In the genomic region with DNA sequence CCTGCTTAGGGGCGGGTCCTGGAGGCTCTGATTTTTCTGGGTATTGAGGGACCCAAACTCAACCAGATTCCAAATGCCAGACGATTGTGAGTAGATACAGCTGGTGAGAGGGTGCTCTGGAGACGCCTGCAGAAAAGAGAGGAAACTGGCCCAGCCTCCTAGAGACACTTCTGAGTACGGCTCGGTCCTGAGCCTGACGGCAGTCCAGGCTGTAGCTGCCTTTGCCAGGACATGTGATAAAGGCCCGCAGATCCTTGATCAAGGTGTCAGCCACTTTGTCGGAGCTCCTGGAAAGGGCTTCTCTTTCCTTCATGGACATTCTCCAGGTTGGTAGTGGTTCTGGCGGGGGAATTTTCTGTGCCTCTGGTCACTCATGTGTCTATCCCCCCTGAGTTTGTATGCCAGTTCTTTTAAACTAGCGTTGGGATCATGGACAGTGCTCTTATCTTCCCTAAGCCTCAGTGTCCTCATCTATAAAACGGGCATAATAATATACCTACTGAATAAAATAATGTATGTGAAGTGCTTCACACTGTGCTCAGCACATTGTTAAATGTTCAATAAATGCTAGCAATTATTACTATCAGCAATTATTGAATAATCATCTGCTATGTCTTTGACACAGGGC, we compare ENCODE assay signal across 12 cellular contexts. TPM values are rescaled to one million over a fixed set of nuclear protein-coding genes. Genes with fewer than 3 reads are reported as not detected.
DNase-seq lines count a peak whose midpoint lies in the region; ATAC-seq, FAIRE-seq and TF ChIP-seq lines count a peak whose summit lies in the region.
"Had no signal": no experiment of that assay in that cellular context is flagged by ENCODE, and none has a peak within 500 bp of the region (broad histone marks: within the 10 kb centered on the region; RNA-seq: fewer than 3 reads in every experiment).

No MANE protein-coding gene starts in this region.

- H3K36me3 ChIP-seq in HUES64 (ENCODE audit: insufficient read depth, low read length) (no peaks in the 10 kb centered on the region), bronchial epithelial cell (ENCODE audit: control insufficient read depth, insufficient read depth, low read length) (no peaks in the 10 kb centered on the region), skeletal muscle tissue (ENCODE audit: control insufficient read depth in 3 of 3, insufficient read depth in 3 of 3, low read length in 3 of 3) (no peaks in the 10 kb centered on the region), mucosa of descending colon (ENCODE audit: low read depth) (no peaks in the 10 kb centered on the region)
- H3K36me3 ChIP-seq: adrenal gland, HAP-1 had no signal

- H3K4me3 ChIP-seq in HUES64 (ENCODE audit: low read length) (peak overlapping the region; percentile 37), bronchial epithelial cell (ENCODE audit: low read depth, low read length) (peak overlapping the region; percentile 11), skeletal muscle tissue (ENCODE audit: low read length in 3 of 3) (peak overlapping the region; percentile 61 to 67 (median 64)), mucosa of descending colon (no peak overlapping the region)
- H3K4me3 ChIP-seq: HAP-1 had no signal

- H3K27me3 ChIP-seq in HUES64 (ENCODE audit: insufficient read depth, low read length) (0 out of 2 replicates have a peak, but pooled peaks cover 11% of the 10 kb centered on the region), bronchial epithelial cell (ENCODE audit: control insufficient read depth, insufficient read depth, low read length) (peaks cover 8% of the 10 kb centered on the region), skeletal muscle tissue (ENCODE audit: control insufficient read depth in 3 of 3, insufficient read depth in 3 of 3, low read length in 3 of 3) (peaks cover 3 to 33% (median 14%) of the 10 kb centered on the region in 3 donors)

- ATAC-seq in mucosa of descending colon = no peak

- H3K4me1 ChIP-seq in HUES64 (ENCODE audit: insufficient read depth, low read length) = peaks cover 13% of the 10 kb centered on the region
- peaks cover 3 to 6% (median 4%) of the 10 kb centered on the region in 3 donors for H3K4me1 ChIP-seq in skeletal muscle tissue (ENCODE audit: control insufficient read depth in 3 of 3, insufficient read depth in 3 of 3, low read length in 3 of 3)
- H3K4me1 ChIP-seq in mucosa of descending colon (ENCODE audit: low read depth) = no peaks in the 10 kb centered on the region
- H3K4me1 ChIP-seq: adrenal gland, HAP-1 had no signal

- no peak for FAIRE-seq in bronchial epithelial cell (lab: Jason Lieb, UNC)
- FAIRE-seq: endometrium had no signal

- DNase-seq in bronchial epithelial cell (ENCODE audit: low read depth) (no peak), iPS-NIHi7 (ENCODE audit: extremely low spot score) (peak; percentile 43), erythroblast (lab: John Stamatoyannopoulos, UW) (no peak), NCI-H1092 treated with DMSO at 0.1 percent for 48 hours (lab: John Stamatoyannopoulos, UW) (no peak), mucosa of descending colon (no peak)
- DNase-seq: activated CD8-positive, alpha-beta memory T cell treated with anti-CD3 and anti-CD28 coated beads for 24 hours; stimulated activated naive CD4-positive, alpha-beta T cell treated with Interleukin-2 at 50 U/mL for 16 hours had no signal

- H3K27ac ChIP-seq in HUES64 (ENCODE audit: low read depth, low read length) (no peak overlapping the region), skeletal muscle tissue (ENCODE audit: low read depth, low read length) (no peak overlapping the region)
- H3K27ac ChIP-seq: adrenal gland had no signal

- intact Hi-C loops in mucosa of descending colon (cut with DNase I, micrococcal nuclease) = no loop called here

- no peak for TF ChIP-seq POLR2A in erythroblast (IDR thresholded peaks at IDR 0.05; ENCODE audit: low read length)

- WGBS in HUES64 = 34% methylated on average over 10 of the region's 11 CpGs

- H3K9me3 ChIP-seq in HUES64 (ENCODE audit: insufficient read depth, low read depth, low read length) (no peaks in the 10 kb centered on the region), skeletal muscle tissue (ENCODE audit: control insufficient read depth in 3 of 3, low read length in 3 of 3) (no peaks in the 10 kb centered on the region), mucosa of descending colon (no peaks in the 10 kb centered on the region)
- H3K9me3 ChIP-seq: adrenal gland, HAP-1 had no signal

- TF ChIP-seq CTCF in bronchial epithelial cell (IDR thresholded peaks at IDR 0.05; ENCODE audit: insufficient read depth, low read length, severe bottlenecking) (no peak), mucosa of descending colon (IDR thresholded peaks at IDR 0.05) (no peak)

- H3K9ac ChIP-seq in HUES64 (ENCODE audit: low read depth, low read length) (no peak overlapping the region), skeletal muscle tissue (ENCODE audit: low read depth in 1 of 3, low read length in 3 of 3) (peak overlapping the region; percentile 48 to 68 (median 59))

RNA-seq across cellular contexts. Expression of a gene that starts 42.4 kb away (rescaled TPM):
- 11.6 TPM for polyA plus RNA-seq in HUES64 (2013, experiment 1 of 2)
- 15.5 TPM for polyA plus RNA-seq in HUES64 (2013, experiment 2 of 2)
- 6.8 and 9.7 TPM in 2 replicates for total RNA-seq in bronchial epithelial cell
- total RNA-seq in skeletal muscle tissue = 19.8 TPM
- 10 to 100 TPM; 12.4 to 19.5 (median 16.0) TPM for total RNA-seq in mucosa of descending colon
